ENCODE assay signal across 1 cellular context in genomic region chr2:223641062-223641461, GRCh38.
A peak's percentile ranks its signal among the peaks of the same experiment; 100 is the strongest.
TF ChIP-seq lines count a peak whose summit lies in the region.

No MANE protein-coding gene starts in this region.

TF ChIP-seq in K562, 482 proteins besides CTCF, POLR2A, EP300 and RAD21 (continued from another document):
- no peak for TF ChIP-seq RERE (CRISPR knock-in tag; IDR thresholded peaks at IDR 0.05; ENCODE audit: borderline replicate concordance)
- TF ChIP-seq, protein P1, sequence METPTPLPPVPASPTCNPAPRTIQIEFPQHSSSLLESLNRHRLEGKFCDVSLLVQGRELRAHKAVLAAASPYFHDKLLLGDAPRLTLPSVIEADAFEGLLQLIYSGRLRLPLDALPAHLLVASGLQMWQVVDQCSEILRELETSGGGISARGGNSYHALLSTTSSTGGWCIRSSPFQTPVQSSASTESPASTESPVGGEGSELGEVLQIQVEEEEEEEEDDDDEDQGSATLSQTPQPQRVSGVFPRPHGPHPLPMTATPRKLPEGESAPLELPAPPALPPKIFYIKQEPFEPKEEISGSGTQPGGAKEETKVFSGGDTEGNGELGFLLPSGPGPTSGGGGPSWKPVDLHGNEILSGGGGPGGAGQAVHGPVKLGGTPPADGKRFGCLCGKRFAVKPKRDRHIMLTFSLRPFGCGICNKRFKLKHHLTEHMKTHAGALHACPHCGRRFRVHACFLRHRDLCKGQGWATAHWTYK (CRISPR knock-in tag; IDR thresholded peaks at IDR 0.05): no peak
- TF ChIP-seq, protein P2, sequence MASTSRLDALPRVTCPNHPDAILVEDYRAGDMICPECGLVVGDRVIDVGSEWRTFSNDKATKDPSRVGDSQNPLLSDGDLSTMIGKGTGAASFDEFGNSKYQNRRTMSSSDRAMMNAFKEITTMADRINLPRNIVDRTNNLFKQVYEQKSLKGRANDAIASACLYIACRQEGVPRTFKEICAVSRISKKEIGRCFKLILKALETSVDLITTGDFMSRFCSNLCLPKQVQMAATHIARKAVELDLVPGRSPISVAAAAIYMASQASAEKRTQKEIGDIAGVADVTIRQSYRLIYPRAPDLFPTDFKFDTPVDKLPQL (IDR thresholded peaks at IDR 0.05; ENCODE audit: extremely low read depth, insufficient read length): no peak
- TF ChIP-seq E2F1 (CRISPR knock-in tag; IDR thresholded peaks at IDR 0.05): no peak
- TF ChIP-seq GATA2 (CRISPR knock-in tag; IDR thresholded peaks at IDR 0.05): no peak
- TF ChIP-seq, protein P3, sequence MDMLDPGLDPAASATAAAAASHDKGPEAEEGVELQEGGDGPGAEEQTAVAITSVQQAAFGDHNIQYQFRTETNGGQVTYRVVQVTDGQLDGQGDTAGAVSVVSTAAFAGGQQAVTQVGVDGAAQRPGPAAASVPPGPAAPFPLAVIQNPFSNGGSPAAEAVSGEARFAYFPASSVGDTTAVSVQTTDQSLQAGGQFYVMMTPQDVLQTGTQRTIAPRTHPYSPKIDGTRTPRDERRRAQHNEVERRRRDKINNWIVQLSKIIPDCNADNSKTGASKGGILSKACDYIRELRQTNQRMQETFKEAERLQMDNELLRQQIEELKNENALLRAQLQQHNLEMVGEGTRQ (CRISPR knock-in tag; IDR thresholded peaks at IDR 0.05): peak; percentile 85
- no peak for TF ChIP-seq SFPQ (IDR thresholded peaks at IDR 0.05; ENCODE audit: low read depth, low read length)
- no peak for TF ChIP-seq MEF2A (IDR thresholded peaks at IDR 0.05; ENCODE audit: control insufficient read depth, low read depth, low read length)
- TF ChIP-seq SMARCA5 (IDR thresholded peaks at IDR 0.05): no peak
- TF ChIP-seq NONO (IDR thresholded peaks at IDR 0.05; ENCODE audit: low read depth in 2 of 2, low read length in 1 of 2): no peak
- TF ChIP-seq PRPF4 (IDR thresholded peaks at IDR 0.05; ENCODE audit: insufficient read depth, low read depth, low read length, poor library complexity, severe bottlenecking): no peak
- no peak for TF ChIP-seq IRF9 (tag; IDR thresholded peaks at IDR 0.05)
- TF ChIP-seq STAT5A (IDR thresholded peaks at IDR 0.05; ENCODE audit: borderline replicate concordance, low read length): no peak
- TF ChIP-seq ZNF24 (IDR thresholded peaks at IDR 0.05): no peak
- peak; percentile 35 for TF ChIP-seq FOS (IDR thresholded peaks at IDR 0.05; ENCODE audit: extremely low read depth, insufficient read length)
- TF ChIP-seq NUFIP1 (IDR thresholded peaks at IDR 0.05; ENCODE audit: partially characterized antibody): no peak
- no peak for TF ChIP-seq TEAD2 (tag; IDR thresholded peaks at IDR 0.05)
- TF ChIP-seq HDAC3 (IDR thresholded peaks at IDR 0.05; ENCODE audit: borderline replicate concordance, partially characterized antibody): no peak
- no peak for TF ChIP-seq SAP30 (IDR thresholded peaks at IDR 0.05; ENCODE audit: borderline replicate concordance, insufficient read depth, low read depth, low read length, poor library complexity, severe bottlenecking)
- no peak for TF ChIP-seq MIER1 (IDR thresholded peaks at IDR 0.05; ENCODE audit: low read depth)
- no peak for TF ChIP-seq ZFX (CRISPR knock-in tag; IDR thresholded peaks at IDR 0.05)
- TF ChIP-seq TEAD1 (CRISPR knock-in tag; IDR thresholded peaks at IDR 0.05): no peak
- no peak for TF ChIP-seq SNRNP70 (optimal IDR thresholded peaks at IDR 0.05; ENCODE audit: low read depth, low read length)
- TF ChIP-seq PHF21A (IDR thresholded peaks at IDR 0.05; ENCODE audit: borderline replicate concordance, low read depth): no peak
- no peak for TF ChIP-seq TRIM25 (IDR thresholded peaks at IDR 0.05; ENCODE audit: borderline replicate concordance)
- no peak for TF ChIP-seq NKRF (IDR thresholded peaks at IDR 0.05; ENCODE audit: borderline replicate concordance)
- TF ChIP-seq RBM22 (IDR thresholded peaks at IDR 0.05; ENCODE audit: low read depth, low read length, poor library complexity, severe bottlenecking): no peak
- TF ChIP-seq COPS2 (conservative IDR thresholded peaks at IDR 0.05): no peak
- no peak for TF ChIP-seq RBM14 (IDR thresholded peaks at IDR 0.05; ENCODE audit: borderline replicate concordance, insufficient read depth, low read depth, low read length)
